Comparison of ENCODE assay signal across 1 cellular context in genomic region chr1:113905435-113905861, GRCh38.
TF ChIP-seq lines count a peak whose summit lies in the region.

No MANE protein-coding gene starts in this region.

TF ChIP-seq in neural cell, 6 proteins besides CTCF, POLR2A, EP300 and RAD21 (continued from another document):
- TF ChIP-seq, protein P1, sequence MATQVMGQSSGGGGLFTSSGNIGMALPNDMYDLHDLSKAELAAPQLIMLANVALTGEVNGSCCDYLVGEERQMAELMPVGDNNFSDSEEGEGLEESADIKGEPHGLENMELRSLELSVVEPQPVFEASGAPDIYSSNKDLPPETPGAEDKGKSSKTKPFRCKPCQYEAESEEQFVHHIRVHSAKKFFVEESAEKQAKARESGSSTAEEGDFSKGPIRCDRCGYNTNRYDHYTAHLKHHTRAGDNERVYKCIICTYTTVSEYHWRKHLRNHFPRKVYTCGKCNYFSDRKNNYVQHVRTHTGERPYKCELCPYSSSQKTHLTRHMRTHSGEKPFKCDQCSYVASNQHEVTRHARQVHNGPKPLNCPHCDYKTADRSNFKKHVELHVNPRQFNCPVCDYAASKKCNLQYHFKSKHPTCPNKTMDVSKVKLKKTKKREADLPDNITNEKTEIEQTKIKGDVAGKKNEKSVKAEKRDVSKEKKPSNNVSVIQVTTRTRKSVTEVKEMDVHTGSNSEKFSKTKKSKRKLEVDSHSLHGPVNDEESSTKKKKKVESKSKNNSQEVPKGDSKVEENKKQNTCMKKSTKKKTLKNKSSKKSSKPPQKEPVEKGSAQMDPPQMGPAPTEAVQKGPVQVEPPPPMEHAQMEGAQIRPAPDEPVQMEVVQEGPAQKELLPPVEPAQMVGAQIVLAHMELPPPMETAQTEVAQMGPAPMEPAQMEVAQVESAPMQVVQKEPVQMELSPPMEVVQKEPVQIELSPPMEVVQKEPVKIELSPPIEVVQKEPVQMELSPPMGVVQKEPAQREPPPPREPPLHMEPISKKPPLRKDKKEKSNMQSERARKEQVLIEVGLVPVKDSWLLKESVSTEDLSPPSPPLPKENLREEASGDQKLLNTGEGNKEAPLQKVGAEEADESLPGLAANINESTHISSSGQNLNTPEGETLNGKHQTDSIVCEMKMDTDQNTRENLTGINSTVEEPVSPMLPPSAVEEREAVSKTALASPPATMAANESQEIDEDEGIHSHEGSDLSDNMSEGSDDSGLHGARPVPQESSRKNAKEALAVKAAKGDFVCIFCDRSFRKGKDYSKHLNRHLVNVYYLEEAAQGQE (IDR thresholded peaks at IDR 0.05; ENCODE audit: borderline replicate concordance), result no peak
